In the genomic region with DNA sequence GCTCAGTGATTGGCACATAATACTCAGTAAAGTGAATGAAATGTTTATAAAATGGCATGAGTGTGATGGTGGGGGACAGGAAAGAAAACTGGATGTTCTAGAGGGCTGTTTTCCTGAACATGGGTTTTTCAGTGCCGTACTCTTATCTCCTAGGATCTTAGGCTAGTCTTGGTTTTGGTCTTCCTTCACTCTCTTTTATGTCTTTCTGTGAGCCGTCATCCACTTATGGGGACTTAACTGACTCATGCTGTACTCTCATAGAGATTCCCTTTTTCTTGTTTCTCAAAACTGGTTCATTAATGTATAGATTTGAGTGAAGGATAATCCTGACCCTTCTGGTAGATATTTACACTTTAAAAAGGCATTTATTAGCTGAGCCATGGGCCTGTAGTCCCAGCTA, we compare ENCODE assay signal across 19 cellular contexts. TPM values are rescaled to one million over a fixed set of nuclear protein-coding genes. Genes with fewer than 3 reads are reported as not detected.
DNase-seq lines count a peak whose midpoint lies in the region; ATAC-seq, FAIRE-seq and TF ChIP-seq lines count a peak whose summit lies in the region.
"Had no signal": no experiment of that assay in that cellular context is flagged by ENCODE, and none has a peak within 500 bp of the region (broad histone marks: within the 10 kb centered on the region; RNA-seq: fewer than 3 reads in every experiment).

No MANE protein-coding gene starts in this region.

- peaks cover 2 to 9% of the 10 kb centered on the region in 2 donors for H3K36me3 Mint-ChIP-seq in activated T-cell treated with anti-CD3 and anti-CD28 coated beads, Interleukin-2, amount 50 U/mL, for 72 hours (ENCODE audit: insufficient read depth in 2 of 2)
- peaks cover 20% of the 10 kb centered on the region for H3K36me3 Mint-ChIP-seq in T-helper 1 cell treated with Interleukin-12 subunit alpha and Interleukin-12 subunit beta and Interleukin-4 antibody, amounts not matched to agents 30 μg/mL and 1 μg/mL, for 36 hours (ENCODE audit: low read depth)
- H3K36me3 Mint-ChIP-seq in activated T-helper 2 cell treated with anti-CD3 and anti-CD28 coated beads, Interferon-gamma antibody, Interleukin-2, Interleukin-4, amounts not matched to agents 10 μg/mL and 5 μg/mL and 100 μg/mL, durations not matched to agents 14 hours and 24 hours and 36 hours (ENCODE audit: low read depth): peaks cover 34% of the 10 kb centered on the region
- peaks cover 28% of the 10 kb centered on the region for H3K36me3 Mint-ChIP-seq in stimulated activated effector memory CD8-positive, alpha-beta T cell treated with anti-CD3 and anti-CD28 coated beads, Interleukin-12 subunit alpha, Interleukin-12 subunit beta, amount 100 ng/mL, for 72 hours

- H3K27ac Mint-ChIP-seq in activated T-cell treated with anti-CD3 and anti-CD28 coated beads, Interleukin-2, amount 50 U/mL, for 72 hours: no peak overlapping the region
- peak overlapping the region; percentile 15 for H3K27ac Mint-ChIP-seq in T-helper 1 cell treated with Interleukin-12 subunit alpha and Interleukin-12 subunit beta and Interleukin-4 antibody, amounts not matched to agents 30 μg/mL and 1 μg/mL, for 36 hours
- H3K27ac Mint-ChIP-seq in activated T-helper 2 cell treated with anti-CD3 and anti-CD28 coated beads, Interferon-gamma antibody, Interleukin-2, Interleukin-4, amounts not matched to agents 10 μg/mL and 5 μg/mL and 100 μg/mL, durations not matched to agents 14 hours and 24 hours and 36 hours: peak overlapping the region; percentile 62
- no peak overlapping the region for H3K27ac Mint-ChIP-seq in stimulated activated effector memory CD8-positive, alpha-beta T cell treated with anti-CD3 and anti-CD28 coated beads, Interleukin-12 subunit alpha, Interleukin-12 subunit beta, amount 100 ng/mL, for 72 hours

- no peaks in the 10 kb centered on the region for H3K9me3 Mint-ChIP-seq in activated T-cell treated with anti-CD3 and anti-CD28 coated beads, Interleukin-2, amount 50 U/mL, for 72 hours
- H3K9me3 Mint-ChIP-seq in T-helper 1 cell treated with Interleukin-12 subunit alpha and Interleukin-12 subunit beta and Interleukin-4 antibody, amounts not matched to agents 30 μg/mL and 1 μg/mL, for 36 hours: no peaks in the 10 kb centered on the region
- peaks cover 3% of the 10 kb centered on the region for H3K9me3 Mint-ChIP-seq in activated T-helper 2 cell treated with anti-CD3 and anti-CD28 coated beads, Interferon-gamma antibody, Interleukin-2, Interleukin-4, amounts not matched to agents 10 μg/mL and 5 μg/mL and 100 μg/mL, durations not matched to agents 14 hours and 24 hours and 36 hours
- H3K9me3 Mint-ChIP-seq in stimulated activated effector memory CD8-positive, alpha-beta T cell treated with anti-CD3 and anti-CD28 coated beads, Interleukin-12 subunit alpha, Interleukin-12 subunit beta, amount 100 ng/mL, for 72 hours: no peaks in the 10 kb centered on the region

- peak overlapping the region; percentile 1 to 14 for H3K4me3 Mint-ChIP-seq in activated T-cell treated with anti-CD3 and anti-CD28 coated beads, Interleukin-2, amount 50 U/mL, for 72 hours
- H3K4me3 Mint-ChIP-seq in T-helper 1 cell treated with Interleukin-12 subunit alpha and Interleukin-12 subunit beta and Interleukin-4 antibody, amounts not matched to agents 30 μg/mL and 1 μg/mL, for 36 hours: no peak overlapping the region
- peak overlapping the region; percentile 34 for H3K4me3 Mint-ChIP-seq in activated T-helper 2 cell treated with anti-CD3 and anti-CD28 coated beads, Interferon-gamma antibody, Interleukin-2, Interleukin-4, amounts not matched to agents 10 μg/mL and 5 μg/mL and 100 μg/mL, durations not matched to agents 14 hours and 24 hours and 36 hours (ENCODE audit: low read depth)
- H3K4me3 Mint-ChIP-seq in stimulated activated effector memory CD8-positive, alpha-beta T cell treated with anti-CD3 and anti-CD28 coated beads, Interleukin-12 subunit alpha, Interleukin-12 subunit beta, amount 100 ng/mL, for 72 hours: no peak overlapping the region

- peaks cover 45% of the 10 kb centered on the region for H3K4me1 Mint-ChIP-seq in activated T-cell treated with anti-CD3 and anti-CD28 coated beads, Interleukin-2, amount 50 U/mL, for 72 hours (ENCODE audit: low read depth)
- H3K4me1 Mint-ChIP-seq in T-helper 1 cell treated with Interleukin-12 subunit alpha and Interleukin-12 subunit beta and Interleukin-4 antibody, amounts not matched to agents 30 μg/mL and 1 μg/mL, for 36 hours (ENCODE audit: low read depth): peaks cover 19% of the 10 kb centered on the region
- H3K4me1 Mint-ChIP-seq in activated T-helper 2 cell treated with anti-CD3 and anti-CD28 coated beads, Interferon-gamma antibody, Interleukin-2, Interleukin-4, amounts not matched to agents 10 μg/mL and 5 μg/mL and 100 μg/mL, durations not matched to agents 14 hours and 24 hours and 36 hours (ENCODE audit: low read depth): peaks cover 29% of the 10 kb centered on the region
- peaks cover 34% of the 10 kb centered on the region for H3K4me1 Mint-ChIP-seq in stimulated activated effector memory CD8-positive, alpha-beta T cell treated with anti-CD3 and anti-CD28 coated beads, Interleukin-12 subunit alpha, Interleukin-12 subunit beta, amount 100 ng/mL, for 72 hours

- H3K27me3 Mint-ChIP-seq in activated T-cell treated with anti-CD3 and anti-CD28 coated beads, Interleukin-2, amount 50 U/mL, for 72 hours (ENCODE audit: low read depth): no peaks in the 10 kb centered on the region
- no peaks in the 10 kb centered on the region for H3K27me3 Mint-ChIP-seq in T-helper 1 cell treated with Interleukin-12 subunit alpha and Interleukin-12 subunit beta and Interleukin-4 antibody, amounts not matched to agents 30 μg/mL and 1 μg/mL, for 36 hours (ENCODE audit: low read depth)
- no peaks in the 10 kb centered on the region for H3K27me3 Mint-ChIP-seq in activated T-helper 2 cell treated with anti-CD3 and anti-CD28 coated beads, Interferon-gamma antibody, Interleukin-2, Interleukin-4, amounts not matched to agents 10 μg/mL and 5 μg/mL and 100 μg/mL, durations not matched to agents 14 hours and 24 hours and 36 hours (ENCODE audit: low read depth)

- no peak for FAIRE-seq in H54 (lab: Jason Lieb, UNC)
- FAIRE-seq: GM12878 had no signal

- DNase-seq in activated T-cell treated with anti-CD3 and anti-CD28 coated beads, Interleukin-2, amount 50 U/mL, for 72 hours: no peak
- no peak for DNase-seq in activated T-cell treated with anti-CD3 and anti-CD28 coated beads, Interleukin-2, amount 50 U/mL, for 48 hours
- no peak for DNase-seq in activated T-helper 2 cell treated with anti-CD3 and anti-CD28 coated beads, Interferon-gamma antibody, Interleukin-2, Interleukin-4, amounts not matched to agents 10 μg/mL and 5 μg/mL and 100 μg/mL, durations not matched to agents 14 hours and 24 hours and 36 hours (ENCODE audit: low spot score)
- DNase-seq in stimulated activated effector memory CD8-positive, alpha-beta T cell treated with anti-CD3 and anti-CD28 coated beads, Interleukin-12 subunit alpha, Interleukin-12 subunit beta, amount 100 ng/mL, for 72 hours (ENCODE audit: low spot score in 2 of 2): no peak
- DNase-seq in H54 (ENCODE audit: insufficient read length, low spot score): no peak
- DNase-seq: BE2C; DND-41; IMR-90; NCI-H1105; NCI-H2029 treated with DMSO at 0.1 percent for 48 hours; NCI-H226; NCI-H524; NCI-H774; NK-92 treated with Interleukin-12 subunit alpha and Interleukin-12 subunit beta, amount 100 ng/mL, for 24 hours; SIG-M5; SK-N-SH had no signal

- peak; percentile 40 to 48 for ATAC-seq in activated T-cell treated with anti-CD3 and anti-CD28 coated beads, Interleukin-2, amount 50 U/mL, for 72 hours (replicated peaks in 1 of 2)
- peak; percentile 33 for ATAC-seq in stimulated activated effector memory CD8-positive, alpha-beta T cell treated with anti-CD3 and anti-CD28 coated beads, Interleukin-12 subunit alpha, Interleukin-12 subunit beta, amount 100 ng/mL, for 72 hours
- ATAC-seq in GM18909 (IDR thresholded peaks at IDR 0.05; ENCODE audit: poor library complexity, unreplicated experiment): no peak
- ATAC-seq: GM12878 had no signal

- intact Hi-C loops in activated T-helper 2 cell treated with anti-CD3 and anti-CD28 coated beads, Interferon-gamma antibody, Interleukin-2, Interleukin-4, amounts not matched to agents 10 μg/mL and 5 μg/mL and 100 μg/mL, durations not matched to agents 14 hours and 24 hours and 36 hours (cut with micrococcal nuclease): loop anchor here (1.0 to 10.0 kb wide), 4 partner anchors 16 to 507 kb away; a partner anchor contains a TSS

- no peak for TF ChIP-seq POLR2A in H54 (IDR thresholded peaks at IDR 0.05; ENCODE audit: low read depth, low read length)

RNA-seq across cellular contexts. Expression of a gene that starts 16.6 kb away (rescaled TPM):
- total RNA-seq in activated T-cell treated with anti-CD3 and anti-CD28 coated beads, Interleukin-2, amount 50 U/mL, for 72 hours: 10 to 100 TPM; 30.1 to 35.9 TPM
- 21.2 and 26.7 TPM in 2 replicates for total RNA-seq in activated T-helper 2 cell treated with anti-CD3 and anti-CD28 coated beads, Interferon-gamma antibody, Interleukin-2, Interleukin-4, amounts not matched to agents 10 μg/mL and 5 μg/mL and 100 μg/mL, durations not matched to agents 14 hours and 24 hours and 36 hours

Comparison
In these comparisons a context has a peak if more than half of its experiments do, and no peak if none do; other contexts are left out.
1. H3K27ac Mint-ChIP-seq: peak in T-helper 1 cell treated with Interleukin-12 subunit alpha and Interleukin-12 subunit beta and Interleukin-4 antibody, amounts not matched to agents 30 μg/mL and 1 μg/mL, for 36 hours (single experiment) and activated T-helper 2 cell treated with anti-CD3 and anti-CD28 coated beads, Interferon-gamma antibody, Interleukin-2, Interleukin-4, amounts not matched to agents 10 μg/mL and 5 μg/mL and 100 μg/mL, durations not matched to agents 14 hours and 24 hours and 36 hours (single experiment); none in activated T-cell treated with anti-CD3 and anti-CD28 coated beads, Interleukin-2, amount 50 U/mL, for 72 hours (single experiment) and stimulated activated effector memory CD8-positive, alpha-beta T cell treated with anti-CD3 and anti-CD28 coated beads, Interleukin-12 subunit alpha, Interleukin-12 subunit beta, amount 100 ng/mL, for 72 hours (single experiment).
2. H3K4me3 Mint-ChIP-seq: peak in activated T-cell treated with anti-CD3 and anti-CD28 coated beads, Interleukin-2, amount 50 U/mL, for 72 hours (2 of 2) and activated T-helper 2 cell treated with anti-CD3 and anti-CD28 coated beads, Interferon-gamma antibody, Interleukin-2, Interleukin-4, amounts not matched to agents 10 μg/mL and 5 μg/mL and 100 μg/mL, durations not matched to agents 14 hours and 24 hours and 36 hours (single experiment); none in T-helper 1 cell treated with Interleukin-12 subunit alpha and Interleukin-12 subunit beta and Interleukin-4 antibody, amounts not matched to agents 30 μg/mL and 1 μg/mL, for 36 hours (single experiment) and stimulated activated effector memory CD8-positive, alpha-beta T cell treated with anti-CD3 and anti-CD28 coated beads, Interleukin-12 subunit alpha, Interleukin-12 subunit beta, amount 100 ng/mL, for 72 hours (single experiment).